ENCODE assay signal across 1 cellular context in the genomic region with DNA sequence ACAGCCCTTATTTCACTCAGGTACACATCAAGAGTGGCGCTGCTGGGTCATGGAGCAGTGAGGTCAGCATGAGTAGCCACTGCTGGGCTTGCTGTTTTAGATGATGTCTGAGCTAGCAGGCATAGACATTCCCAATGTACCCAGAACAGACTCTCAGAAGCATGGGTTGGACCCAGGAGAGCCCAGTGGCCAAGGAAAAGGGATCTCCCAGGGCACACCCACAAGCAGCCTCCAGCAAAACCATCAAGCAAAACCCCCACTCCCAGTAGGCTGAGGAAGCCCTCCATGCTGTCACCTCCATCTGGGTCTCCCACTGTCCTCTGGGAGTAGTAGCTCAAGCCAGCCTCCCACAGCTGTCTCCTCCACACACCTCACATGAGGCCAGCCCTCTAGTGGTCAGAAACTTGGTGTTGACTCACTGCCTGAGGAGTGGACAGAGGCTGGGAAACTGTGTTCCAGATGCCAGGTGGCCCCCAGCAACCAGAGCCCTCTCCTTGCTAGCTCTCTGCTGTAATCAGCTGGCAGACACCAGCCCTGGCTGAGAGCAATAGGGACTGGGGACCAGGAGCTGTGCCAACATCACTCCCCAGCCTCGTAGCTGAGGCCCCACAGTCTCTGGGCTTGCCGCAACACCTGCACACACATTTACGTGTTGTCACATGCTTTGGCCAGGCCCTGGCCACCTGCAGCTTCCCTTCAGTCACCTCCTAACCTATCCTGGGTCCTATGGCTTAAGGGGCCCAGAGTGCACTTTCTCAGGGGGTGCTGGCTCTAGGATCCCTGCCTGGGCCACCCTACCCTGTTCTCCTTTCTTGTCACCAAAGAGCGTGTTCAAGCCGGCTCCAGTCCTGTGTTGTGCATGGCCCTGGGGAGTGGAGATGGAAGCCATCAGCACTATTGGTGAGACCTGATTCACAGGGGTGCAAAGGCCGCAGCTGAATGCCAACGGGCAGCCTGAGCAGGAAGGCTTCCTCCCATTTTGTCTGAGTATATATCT.
A peak's percentile ranks its signal among the peaks of the same experiment; 100 is the strongest.
TF ChIP-seq lines count a peak whose summit lies in the region.

No MANE protein-coding gene starts in this region.

TF ChIP-seq in K562, 482 proteins besides CTCF, POLR2A, EP300 and RAD21 (continued from another document and continues in another):
- no peak for TF ChIP-seq TAF1 (IDR thresholded peaks at IDR 0.05; ENCODE audit: control insufficient read depth, extremely low read depth, insufficient read depth, low read length, severe bottlenecking)
- no peak for TF ChIP-seq TAL1 (IDR thresholded peaks at IDR 0.05)
- TF ChIP-seq NR3C1 (CRISPR knock-in tag; IDR thresholded peaks at IDR 0.05), result no peak
- TF ChIP-seq ELF4 (CRISPR knock-in tag; IDR thresholded peaks at IDR 0.05), result no peak
- no peak for TF ChIP-seq THRAP3 (IDR thresholded peaks at IDR 0.05; ENCODE audit: borderline replicate concordance)
- TF ChIP-seq HMG20B (CRISPR knock-in tag; IDR thresholded peaks at IDR 0.05), result no peak
- TF ChIP-seq TCF3 (CRISPR knock-in tag; IDR thresholded peaks at IDR 0.05), result no peak; the same call in 1 of the 2 replicates
- TF ChIP-seq ZNF41 (CRISPR knock-in tag; conservative IDR thresholded peaks at IDR 0.05), result no peak
- no peak for TF ChIP-seq ILK (tag; IDR thresholded peaks at IDR 0.05; ENCODE audit: borderline replicate concordance, low read depth)
- TF ChIP-seq CHD4 (IDR thresholded peaks at IDR 0.05; ENCODE audit: insufficient read depth, insufficient replicate concordance, low read depth, low read length, poor library complexity, severe bottlenecking), result no peak
- TF ChIP-seq, protein P1, sequence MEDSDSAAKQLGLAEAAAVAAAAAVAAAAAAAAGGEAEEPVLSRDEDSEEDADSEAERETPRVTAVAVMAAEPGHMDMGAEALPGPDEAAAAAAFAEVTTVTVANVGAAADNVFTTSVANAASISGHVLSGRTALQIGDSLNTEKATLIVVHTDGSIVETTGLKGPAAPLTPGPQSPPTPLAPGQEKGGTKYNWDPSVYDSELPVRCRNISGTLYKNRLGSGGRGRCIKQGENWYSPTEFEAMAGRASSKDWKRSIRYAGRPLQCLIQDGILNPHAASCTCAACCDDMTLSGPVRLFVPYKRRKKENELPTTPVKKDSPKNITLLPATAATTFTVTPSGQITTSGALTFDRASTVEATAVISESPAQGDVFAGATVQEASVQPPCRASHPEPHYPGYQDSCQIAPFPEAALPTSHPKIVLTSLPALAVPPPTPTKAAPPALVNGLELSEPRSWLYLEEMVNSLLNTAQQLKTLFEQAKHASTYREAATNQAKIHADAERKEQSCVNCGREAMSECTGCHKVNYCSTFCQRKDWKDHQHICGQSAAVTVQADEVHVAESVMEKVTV (CRISPR knock-in tag; IDR thresholded peaks at IDR 0.05), result no peak
- TF ChIP-seq, protein P2, sequence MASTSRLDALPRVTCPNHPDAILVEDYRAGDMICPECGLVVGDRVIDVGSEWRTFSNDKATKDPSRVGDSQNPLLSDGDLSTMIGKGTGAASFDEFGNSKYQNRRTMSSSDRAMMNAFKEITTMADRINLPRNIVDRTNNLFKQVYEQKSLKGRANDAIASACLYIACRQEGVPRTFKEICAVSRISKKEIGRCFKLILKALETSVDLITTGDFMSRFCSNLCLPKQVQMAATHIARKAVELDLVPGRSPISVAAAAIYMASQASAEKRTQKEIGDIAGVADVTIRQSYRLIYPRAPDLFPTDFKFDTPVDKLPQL (IDR thresholded peaks at IDR 0.05; ENCODE audit: extremely low read depth, insufficient read length), result no peak
- no peak for TF ChIP-seq ZNF561 (CRISPR knock-in tag; conservative IDR thresholded peaks at IDR 0.05)
- TF ChIP-seq, protein P3, sequence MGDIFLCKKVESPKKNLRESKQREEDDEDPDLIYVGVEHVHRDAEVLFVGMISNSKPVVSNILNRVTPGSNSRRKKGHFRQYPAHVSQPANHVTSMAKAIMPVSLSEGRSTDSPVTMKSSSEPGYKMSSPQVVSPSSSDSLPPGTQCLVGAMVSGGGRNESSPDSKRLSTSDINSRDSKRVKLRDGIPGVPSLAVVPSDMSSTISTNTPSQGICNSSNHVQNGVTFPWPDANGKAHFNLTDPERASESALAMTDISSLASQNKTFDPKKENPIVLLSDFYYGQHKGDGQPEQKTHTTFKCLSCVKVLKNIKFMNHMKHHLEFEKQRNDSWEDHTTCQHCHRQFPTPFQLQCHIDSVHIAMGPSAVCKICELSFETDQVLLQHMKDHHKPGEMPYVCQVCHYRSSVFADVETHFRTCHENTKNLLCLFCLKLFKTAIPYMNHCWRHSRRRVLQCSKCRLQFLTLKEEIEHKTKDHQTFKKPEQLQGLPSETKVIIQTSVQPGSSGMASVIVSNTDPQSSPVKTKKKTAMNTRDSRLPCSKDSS (IDR thresholded peaks at IDR 0.05; ENCODE audit: low read depth, partially characterized antibody), result no peak
- no peak for TF ChIP-seq RBBP5 (IDR thresholded peaks at IDR 0.05; ENCODE audit: borderline replicate concordance, insufficient read depth, low read length, poor library complexity, severe bottlenecking)
- TF ChIP-seq, protein P4, sequence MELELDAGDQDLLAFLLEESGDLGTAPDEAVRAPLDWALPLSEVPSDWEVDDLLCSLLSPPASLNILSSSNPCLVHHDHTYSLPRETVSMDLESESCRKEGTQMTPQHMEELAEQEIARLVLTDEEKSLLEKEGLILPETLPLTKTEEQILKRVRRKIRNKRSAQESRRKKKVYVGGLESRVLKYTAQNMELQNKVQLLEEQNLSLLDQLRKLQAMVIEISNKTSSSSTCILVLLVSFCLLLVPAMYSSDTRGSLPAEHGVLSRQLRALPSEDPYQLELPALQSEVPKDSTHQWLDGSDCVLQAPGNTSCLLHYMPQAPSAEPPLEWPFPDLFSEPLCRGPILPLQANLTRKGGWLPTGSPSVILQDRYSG (tag; conservative IDR thresholded peaks at IDR 0.05; ENCODE audit: low read depth), result no peak
- TF ChIP-seq ZNF551 (CRISPR knock-in tag; IDR thresholded peaks at IDR 0.05), result no peak
- no peak for TF ChIP-seq TAF7 (tag; IDR thresholded peaks at IDR 0.05)
- TF ChIP-seq, protein P5, sequence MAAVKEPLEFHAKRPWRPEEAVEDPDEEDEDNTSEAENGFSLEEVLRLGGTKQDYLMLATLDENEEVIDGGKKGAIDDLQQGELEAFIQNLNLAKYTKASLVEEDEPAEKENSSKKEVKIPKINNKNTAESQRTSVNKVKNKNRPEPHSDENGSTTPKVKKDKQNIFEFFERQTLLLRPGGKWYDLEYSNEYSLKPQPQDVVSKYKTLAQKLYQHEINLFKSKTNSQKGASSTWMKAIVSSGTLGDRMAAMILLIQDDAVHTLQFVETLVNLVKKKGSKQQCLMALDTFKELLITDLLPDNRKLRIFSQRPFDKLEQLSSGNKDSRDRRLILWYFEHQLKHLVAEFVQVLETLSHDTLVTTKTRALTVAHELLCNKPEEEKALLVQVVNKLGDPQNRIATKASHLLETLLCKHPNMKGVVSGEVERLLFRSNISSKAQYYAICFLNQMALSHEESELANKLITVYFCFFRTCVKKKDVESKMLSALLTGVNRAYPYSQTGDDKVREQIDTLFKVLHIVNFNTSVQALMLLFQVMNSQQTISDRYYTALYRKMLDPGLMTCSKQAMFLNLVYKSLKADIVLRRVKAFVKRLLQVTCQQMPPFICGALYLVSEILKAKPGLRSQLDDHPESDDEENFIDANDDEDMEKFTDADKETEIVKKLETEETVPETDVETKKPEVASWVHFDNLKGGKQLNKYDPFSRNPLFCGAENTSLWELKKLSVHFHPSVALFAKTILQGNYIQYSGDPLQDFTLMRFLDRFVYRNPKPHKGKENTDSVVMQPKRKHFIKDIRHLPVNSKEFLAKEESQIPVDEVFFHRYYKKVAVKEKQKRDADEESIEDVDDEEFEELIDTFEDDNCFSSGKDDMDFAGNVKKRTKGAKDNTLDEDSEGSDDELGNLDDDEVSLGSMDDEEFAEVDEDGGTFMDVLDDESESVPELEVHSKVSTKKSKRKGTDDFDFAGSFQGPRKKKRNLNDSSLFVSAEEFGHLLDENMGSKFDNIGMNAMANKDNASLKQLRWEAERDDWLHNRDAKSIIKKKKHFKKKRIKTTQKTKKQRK (IDR thresholded peaks at IDR 0.05; ENCODE audit: borderline replicate concordance, low read depth, low read length), result no peak
- TF ChIP-seq KDM4B (IDR thresholded peaks at IDR 0.05; ENCODE audit: borderline replicate concordance in 2 of 2, low read depth in 1 of 2), result no peak
- TF ChIP-seq ZNF57 (CRISPR knock-in tag; IDR thresholded peaks at IDR 0.05), result no peak
- TF ChIP-seq HLTF (IDR thresholded peaks at IDR 0.05), result no peak
- no peak for TF ChIP-seq ZKSCAN8 (CRISPR knock-in tag; IDR thresholded peaks at IDR 0.05)
- TF ChIP-seq PHB (CRISPR knock-in tag; IDR thresholded peaks at IDR 0.05), result no peak
- peak; percentile 37; the same call in 1 of the 2 replicates for TF ChIP-seq EHMT2 (IDR thresholded peaks at IDR 0.05)
- TF ChIP-seq ZNF347 (CRISPR knock-in tag; IDR thresholded peaks at IDR 0.05; ENCODE audit: low read depth), result no peak
- TF ChIP-seq, protein P6, sequence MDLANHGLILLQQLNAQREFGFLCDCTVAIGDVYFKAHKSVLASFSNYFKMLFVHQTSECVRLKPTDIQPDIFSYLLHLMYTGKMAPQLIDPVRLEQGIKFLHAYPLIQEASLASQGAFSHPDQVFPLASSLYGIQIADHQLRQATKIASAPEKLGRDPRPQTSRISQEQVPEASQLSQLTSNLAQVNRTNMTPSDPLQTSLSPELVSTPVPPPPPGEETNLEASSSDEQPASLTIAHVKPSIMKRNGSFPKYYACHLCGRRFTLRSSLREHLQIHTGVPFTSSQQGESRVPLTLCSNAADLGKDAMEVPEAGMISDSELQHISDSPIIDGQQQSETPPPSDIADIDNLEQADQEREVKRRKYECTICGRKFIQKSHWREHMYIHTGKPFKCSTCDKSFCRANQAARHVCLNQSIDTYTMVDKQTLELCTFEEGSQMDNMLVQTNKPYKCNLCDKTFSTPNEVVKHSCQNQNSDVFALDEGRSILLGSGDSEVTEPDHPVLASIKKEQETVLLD (IDR thresholded peaks at IDR 0.05), result no peak
- no peak for TF ChIP-seq ZNF830 (CRISPR knock-in tag; IDR thresholded peaks at IDR 0.05)
- no peak for TF ChIP-seq ETV5 (CRISPR knock-in tag; IDR thresholded peaks at IDR 0.05; ENCODE audit: low read depth)
- no peak for TF ChIP-seq ATF1 (CRISPR knock-in tag; IDR thresholded peaks at IDR 0.05)
- 0 out of 2 replicates have a peak, but pooled peaks have one; percentile 18 for TF ChIP-seq ATF1 (tag; IDR thresholded peaks at IDR 0.05)
- TF ChIP-seq, protein P7, sequence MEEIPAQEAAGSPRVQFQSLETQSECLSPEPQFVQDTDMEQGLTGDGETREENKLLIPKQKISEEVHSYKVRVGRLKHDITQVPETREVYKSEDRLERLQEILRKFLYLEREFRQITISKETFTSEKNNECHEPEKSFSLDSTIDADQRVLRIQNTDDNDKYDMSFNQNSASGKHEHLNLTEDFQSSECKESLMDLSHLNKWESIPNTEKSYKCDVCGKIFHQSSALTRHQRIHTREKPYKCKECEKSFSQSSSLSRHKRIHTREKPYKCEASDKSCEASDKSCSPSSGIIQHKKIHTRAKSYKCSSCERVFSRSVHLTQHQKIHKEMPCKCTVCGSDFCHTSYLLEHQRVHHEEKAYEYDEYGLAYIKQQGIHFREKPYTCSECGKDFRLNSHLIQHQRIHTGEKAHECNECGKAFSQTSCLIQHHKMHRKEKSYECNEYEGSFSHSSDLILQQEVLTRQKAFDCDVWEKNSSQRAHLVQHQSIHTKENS (CRISPR knock-in tag; IDR thresholded peaks at IDR 0.05), result no peak
- TF ChIP-seq, protein P8, sequence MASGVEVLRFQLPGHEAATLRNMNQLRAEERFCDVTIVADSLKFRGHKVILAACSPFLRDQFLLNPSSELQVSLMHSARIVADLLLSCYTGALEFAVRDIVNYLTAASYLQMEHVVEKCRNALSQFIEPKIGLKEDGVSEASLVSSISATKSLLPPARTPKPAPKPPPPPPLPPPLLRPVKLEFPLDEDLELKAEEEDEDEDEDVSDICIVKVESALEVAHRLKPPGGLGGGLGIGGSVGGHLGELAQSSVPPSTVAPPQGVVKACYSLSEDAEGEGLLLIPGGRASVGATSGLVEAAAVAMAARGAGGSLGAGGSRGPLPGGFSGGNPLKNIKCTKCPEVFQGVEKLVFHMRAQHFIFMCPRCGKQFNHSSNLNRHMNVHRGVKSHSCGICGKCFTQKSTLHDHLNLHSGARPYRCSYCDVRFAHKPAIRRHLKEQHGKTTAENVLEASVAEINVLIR (CRISPR knock-in tag; IDR thresholded peaks at IDR 0.05), result no peak
- no peak; the same call in 1 of the 2 replicates for TF ChIP-seq SP1 (CRISPR knock-in tag; IDR thresholded peaks at IDR 0.05)
- TF ChIP-seq, protein P9, sequence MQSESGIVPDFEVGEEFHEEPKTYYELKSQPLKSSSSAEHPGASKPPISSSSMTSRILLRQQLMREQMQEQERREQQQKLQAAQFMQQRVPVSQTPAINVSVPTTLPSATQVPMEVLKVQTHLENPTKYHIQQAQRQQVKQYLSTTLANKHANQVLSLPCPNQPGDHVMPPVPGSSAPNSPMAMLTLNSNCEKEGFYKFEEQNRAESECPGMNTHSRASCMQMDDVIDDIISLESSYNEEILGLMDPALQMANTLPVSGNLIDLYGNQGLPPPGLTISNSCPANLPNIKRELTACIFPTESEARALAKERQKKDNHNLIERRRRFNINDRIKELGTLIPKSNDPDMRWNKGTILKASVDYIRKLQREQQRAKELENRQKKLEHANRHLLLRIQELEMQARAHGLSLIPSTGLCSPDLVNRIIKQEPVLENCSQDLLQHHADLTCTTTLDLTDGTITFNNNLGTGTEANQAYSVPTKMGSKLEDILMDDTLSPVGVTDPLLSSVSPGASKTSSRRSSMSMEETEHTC (IDR thresholded peaks at IDR 0.05), result no peak
- no peak for TF ChIP-seq HCFC1 (IDR thresholded peaks at IDR 0.05; ENCODE audit: low read depth, low read length)
- TF ChIP-seq, protein P10, sequence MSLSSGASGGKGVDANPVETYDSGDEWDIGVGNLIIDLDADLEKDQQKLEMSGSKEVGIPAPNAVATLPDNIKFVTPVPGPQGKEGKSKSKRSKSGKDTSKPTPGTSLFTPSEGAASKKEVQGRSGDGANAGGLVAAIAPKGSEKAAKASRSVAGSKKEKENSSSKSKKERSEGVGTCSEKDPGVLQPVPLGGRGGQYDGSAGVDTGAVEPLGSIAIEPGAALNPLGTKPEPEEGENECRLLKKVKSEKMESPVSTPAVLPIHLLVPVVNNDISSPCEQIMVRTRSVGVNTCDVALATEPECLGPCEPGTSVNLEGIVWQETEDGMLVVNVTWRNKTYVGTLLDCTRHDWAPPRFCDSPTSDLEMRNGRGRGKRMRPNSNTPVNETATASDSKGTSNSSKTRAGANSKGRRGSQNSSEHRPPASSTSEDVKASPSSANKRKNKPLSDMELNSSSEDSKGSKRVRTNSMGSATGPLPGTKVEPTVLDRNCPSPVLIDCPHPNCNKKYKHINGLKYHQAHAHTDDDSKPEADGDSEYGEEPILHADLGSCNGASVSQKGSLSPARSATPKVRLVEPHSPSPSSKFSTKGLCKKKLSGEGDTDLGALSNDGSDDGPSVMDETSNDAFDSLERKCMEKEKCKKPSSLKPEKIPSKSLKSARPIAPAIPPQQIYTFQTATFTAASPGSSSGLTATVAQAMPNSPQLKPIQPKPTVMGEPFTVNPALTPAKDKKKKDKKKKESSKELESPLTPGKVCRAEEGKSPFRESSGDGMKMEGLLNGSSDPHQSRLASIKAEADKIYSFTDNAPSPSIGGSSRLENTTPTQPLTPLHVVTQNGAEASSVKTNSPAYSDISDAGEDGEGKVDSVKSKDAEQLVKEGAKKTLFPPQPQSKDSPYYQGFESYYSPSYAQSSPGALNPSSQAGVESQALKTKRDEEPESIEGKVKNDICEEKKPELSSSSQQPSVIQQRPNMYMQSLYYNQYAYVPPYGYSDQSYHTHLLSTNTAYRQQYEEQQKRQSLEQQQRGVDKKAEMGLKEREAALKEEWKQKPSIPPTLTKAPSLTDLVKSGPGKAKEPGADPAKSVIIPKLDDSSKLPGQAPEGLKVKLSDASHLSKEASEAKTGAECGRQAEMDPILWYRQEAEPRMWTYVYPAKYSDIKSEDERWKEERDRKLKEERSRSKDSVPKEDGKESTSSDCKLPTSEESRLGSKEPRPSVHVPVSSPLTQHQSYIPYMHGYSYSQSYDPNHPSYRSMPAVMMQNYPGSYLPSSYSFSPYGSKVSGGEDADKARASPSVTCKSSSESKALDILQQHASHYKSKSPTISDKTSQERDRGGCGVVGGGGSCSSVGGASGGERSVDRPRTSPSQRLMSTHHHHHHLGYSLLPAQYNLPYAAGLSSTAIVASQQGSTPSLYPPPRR (CRISPR knock-in tag; IDR thresholded peaks at IDR 0.05; ENCODE audit: borderline replicate concordance), result no peak
